Comparison of ENCODE assay signal across 1 cellular context in genomic region chr19:2236285-2237050, GRCh38.
A peak's percentile ranks its signal among the peaks of the same experiment; 100 is the strongest.
TF ChIP-seq lines count a peak whose summit lies in the region.

A gene with protein sequence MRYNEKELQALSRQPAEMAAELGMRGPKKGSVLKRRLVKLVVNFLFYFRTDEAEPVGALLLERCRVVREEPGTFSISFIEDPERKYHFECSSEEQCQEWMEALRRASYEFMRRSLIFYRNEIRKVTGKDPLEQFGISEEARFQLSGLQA (minus strand): TSS chr19:2236329. CDS start chr19:2236248, 81 bp downstream.
A gene with protein sequence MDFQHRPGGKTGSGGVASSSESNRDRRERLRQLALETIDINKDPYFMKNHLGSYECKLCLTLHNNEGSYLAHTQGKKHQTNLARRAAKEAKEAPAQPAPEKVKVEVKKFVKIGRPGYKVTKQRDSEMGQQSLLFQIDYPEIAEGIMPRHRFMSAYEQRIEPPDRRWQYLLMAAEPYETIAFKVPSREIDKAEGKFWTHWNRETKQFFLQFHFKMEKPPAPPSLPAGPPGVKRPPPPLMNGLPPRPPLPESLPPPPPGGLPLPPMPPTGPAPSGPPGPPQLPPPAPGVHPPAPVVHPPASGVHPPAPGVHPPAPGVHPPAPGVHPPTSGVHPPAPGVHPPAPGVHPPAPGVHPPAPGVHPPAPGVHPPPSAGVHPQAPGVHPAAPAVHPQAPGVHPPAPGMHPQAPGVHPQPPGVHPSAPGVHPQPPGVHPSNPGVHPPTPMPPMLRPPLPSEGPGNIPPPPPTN (plus strand): TSS chr19:2236824. CDS start chr19:2243419, 6,595 bp downstream.

TF ChIP-seq in K562, 482 proteins besides CTCF, POLR2A, EP300 and RAD21 (continued from another document):
- peak; percentile 99 for TF ChIP-seq NR2C2 (CRISPR knock-in tag; IDR thresholded peaks at IDR 0.05)
- TF ChIP-seq NR2C2 (tag; IDR thresholded peaks at IDR 0.05): peak; percentile 100
- TF ChIP-seq CBX8 (IDR thresholded peaks at IDR 0.05; ENCODE audit: borderline replicate concordance, extremely low read depth, low read depth, low read length, poor library complexity, severe bottlenecking): no peak
- TF ChIP-seq CTCFL (IDR thresholded peaks at IDR 0.05; ENCODE audit: borderline replicate concordance, insufficient read depth, low read depth, low read length, poor library complexity, severe bottlenecking): peak; percentile 74
- 0 out of 2 replicates have a peak, but pooled peaks have one; percentile 42 for TF ChIP-seq CHCHD3 (CRISPR knock-in tag; IDR thresholded peaks at IDR 0.05)
- TF ChIP-seq TRIM24 (IDR thresholded peaks at IDR 0.05): peak in 1 of 2 experiments; percentile 70; a peak in 2 of 4 replicates
- TF ChIP-seq DMBX1 (CRISPR knock-in tag; IDR thresholded peaks at IDR 0.05; ENCODE audit: borderline replicate concordance): no peak
- no peak for TF ChIP-seq FOXJ3 (CRISPR knock-in tag; IDR thresholded peaks at IDR 0.05)
